25 cellular contexts compared by ENCODE assay signal in genomic region chr4:164320847-164321246, GRCh38.
"Had no signal": no experiment of that assay in that cellular context is flagged by ENCODE, and none has a peak within 500 bp of the region (broad histone marks: within the 10 kb centered on the region; RNA-seq: fewer than 3 reads in every experiment).

No MANE protein-coding gene starts in this region.

- H3K27me3 ChIP-seq: dorsolateral prefrontal cortex, right lobe of liver, suprapubic skin, thyroid gland, upper lobe of right lung, vagina had no signal

- H3K79me2 ChIP-seq: parathyroid adenoma had no signal

- H3K9me3 ChIP-seq: psoas muscle, right lobe of liver, suprapubic skin, thyroid gland, upper lobe of right lung, vagina had no signal

- H3K36me3 ChIP-seq: right lobe of liver, suprapubic skin, thyroid gland, upper lobe of right lung, vagina had no signal

- H3K4me1 Mint-ChIP-seq: immature natural killer cell; naive B cell; nephron; stimulated activated effector memory CD8-positive, alpha-beta T cell treated with anti-CD3 and anti-CD28 coated beads, Interleukin-12 subunit alpha, Interleukin-12 subunit beta, amount 100 ng/mL, for 72 hours had no signal

- H2AFZ ChIP-seq: parathyroid adenoma had no signal

- H3K27ac ChIP-seq: dorsolateral prefrontal cortex, parathyroid adenoma, psoas muscle, right lobe of liver, suprapubic skin, thyroid gland, upper lobe of right lung, vagina had no signal

- H3K27me3 Mint-ChIP-seq: naive B cell had no signal

- DNase-seq: cortex of kidney; dorsolateral prefrontal cortex; effector CD8-positive, alpha-beta T cell; glutamatergic neuron; immature natural killer cell; kidney; left colon; left ventricle myocardium superior; mesenchymal stem cell; naive B cell; psoas muscle; retina; right lobe of liver; stimulated activated CD4-positive, alpha-beta T cell treated with anti-CD3 and anti-CD28 coated beads, Interleukin-4, amount 100 ng/mL, for 1 hour; stimulated activated CD8-positive, alpha-beta memory T cell treated with anti-CD3 and anti-CD28 coated beads, Interleukin-4, amount 100 ng/mL, for 48 hours; stimulated activated naive CD8-positive, alpha-beta T cell treated with anti-CD3 and anti-CD28 coated beads, Interleukin-15, Interleukin-2, amounts not matched to agents 100 U/mL and 50 U/mL, for 24 hours; thyroid gland; upper lobe of right lung had no signal

- H3K27ac Mint-ChIP-seq: immature natural killer cell; naive B cell; nephron; stimulated activated effector memory CD8-positive, alpha-beta T cell treated with anti-CD3 and anti-CD28 coated beads, Interleukin-12 subunit alpha, Interleukin-12 subunit beta, amount 100 ng/mL, for 72 hours had no signal

- ATAC-seq: esophagus mucosa; left colon; left ventricle myocardium superior; psoas muscle; right lobe of liver; stimulated activated effector memory CD8-positive, alpha-beta T cell treated with anti-CD3 and anti-CD28 coated beads, Interleukin-12 subunit alpha, Interleukin-12 subunit beta, amount 100 ng/mL, for 72 hours; stimulated activated naive CD8-positive, alpha-beta T cell treated with anti-CD3 and anti-CD28 coated beads, Interleukin-15, Interleukin-2, amounts not matched to agents 100 U/mL and 50 U/mL, for 24 hours; upper lobe of right lung had no signal

- H3K4me3 Mint-ChIP-seq: immature natural killer cell; naive B cell; nephron; stimulated activated effector memory CD8-positive, alpha-beta T cell treated with anti-CD3 and anti-CD28 coated beads, Interleukin-12 subunit alpha, Interleukin-12 subunit beta, amount 100 ng/mL, for 72 hours had no signal

- H3K36me3 Mint-ChIP-seq: immature natural killer cell; naive B cell; stimulated activated effector memory CD8-positive, alpha-beta T cell treated with anti-CD3 and anti-CD28 coated beads, Interleukin-12 subunit alpha, Interleukin-12 subunit beta, amount 100 ng/mL, for 72 hours had no signal

- H3K9ac ChIP-seq: parathyroid adenoma had no signal

- H3K4me1 ChIP-seq: parathyroid adenoma, psoas muscle, right lobe of liver, suprapubic skin, thyroid gland, upper lobe of right lung, vagina had no signal

- H3K4me3 ChIP-seq: dorsolateral prefrontal cortex, lung, psoas muscle, right lobe of liver, suprapubic skin, thyroid gland, upper lobe of right lung, vagina had no signal
